ENCODE assay signal across 11 cellular contexts in genomic region chr15:53978248-53978906, GRCh38. TPM values are rescaled to one million over a fixed set of nuclear protein-coding genes. Genes with fewer than 3 reads are reported as not detected.
DNase-seq lines count a peak whose midpoint lies in the region; ATAC-seq, FAIRE-seq and TF ChIP-seq lines count a peak whose summit lies in the region.
"Had no signal": no experiment of that assay in that cellular context is flagged by ENCODE, and none has a peak within 500 bp of the region (broad histone marks: within the 10 kb centered on the region; RNA-seq: fewer than 3 reads in every experiment).

Gene UNC13C (plus strand): TSS chr15:53978441. CDS start chr15:54012904, 34,463 bp downstream.

- no peaks in the 10 kb centered on the region for H3K4me1 Mint-ChIP-seq in activated CD8-positive, alpha-beta T cell treated with anti-CD3 and anti-CD28 coated beads for 36 hours (ENCODE audit: low read depth)
- no peaks in the 10 kb centered on the region for H3K4me1 Mint-ChIP-seq in activated CD8-positive, alpha-beta T cell treated with anti-CD3 and anti-CD28 coated beads, Interleukin-2, amount 10 ng/mL, durations not matched to agents 7 days and 5 days (ENCODE audit: low read depth)
- no peaks in the 10 kb centered on the region for H3K4me1 Mint-ChIP-seq in activated CD4-positive, alpha-beta memory T cell treated with anti-CD3 and anti-CD28 coated beads, Interleukin-2, amount 10 ng/mL, durations not matched to agents 7 days and 5 days

- H3K36me3 Mint-ChIP-seq in activated CD8-positive, alpha-beta T cell treated with anti-CD3 and anti-CD28 coated beads for 36 hours (ENCODE audit: low read depth): no peaks in the 10 kb centered on the region
- H3K36me3 Mint-ChIP-seq in activated CD8-positive, alpha-beta T cell treated with anti-CD3 and anti-CD28 coated beads, Interleukin-2, amount 10 ng/mL, durations not matched to agents 7 days and 5 days (ENCODE audit: low read depth): no peaks in the 10 kb centered on the region
- no peaks in the 10 kb centered on the region for H3K36me3 Mint-ChIP-seq in activated CD4-positive, alpha-beta memory T cell treated with anti-CD3 and anti-CD28 coated beads, Interleukin-2, amount 10 ng/mL, durations not matched to agents 7 days and 5 days (ENCODE audit: low read depth)
- H3K36me3 Mint-ChIP-seq: activated naive CD4-positive, alpha-beta T cell treated with anti-CD3 and anti-CD28 coated beads, Interleukin-2, amount 50 U/mL, for 24 hours had no signal

- no peaks in the 10 kb centered on the region for H3K9me3 ChIP-seq in mammary epithelial cell (replicated peaks; ENCODE audit: insufficient read depth, low read length)
- no peaks in the 10 kb centered on the region for H3K9me3 ChIP-seq in HepG2 (ENCODE audit: low read length)
- H3K9me3 ChIP-seq in transverse colon: no peaks in the 10 kb centered on the region

- dilution Hi-C loops in mammary epithelial cell (cut with HindIII; ENCODE audit: low sequenced_read_pairs): no loop called here

- H3K4me3 ChIP-seq in mammary epithelial cell (replicated peaks in 1 of 3; ENCODE audit: insufficient read depth in 1 of 3, low read depth in 2 of 3, low read length in 3 of 3) (peak within 1 kb of the TSS; percentile 8 to 29 (median 27)), HepG2 (replicated peaks in 1 of 3; ENCODE audit: insufficient read depth in 1 of 3, low read depth in 2 of 3, low read length in 3 of 3) (peak within 1 kb of the TSS; percentile 11 to 57 (median 33); a peak in 4 of 6 replicates), transverse colon (peak within 1 kb of the TSS in 3 of 4 donors; percentile 11 to 42 (median 11))

- H3K27ac Mint-ChIP-seq in activated CD8-positive, alpha-beta T cell treated with anti-CD3 and anti-CD28 coated beads for 36 hours: no peak within 1 kb of the TSS
- H3K27ac Mint-ChIP-seq in activated CD8-positive, alpha-beta T cell treated with anti-CD3 and anti-CD28 coated beads, Interleukin-2, amount 10 ng/mL, durations not matched to agents 7 days and 5 days: no peak within 1 kb of the TSS
- no peak within 1 kb of the TSS for H3K27ac Mint-ChIP-seq in activated CD4-positive, alpha-beta memory T cell treated with anti-CD3 and anti-CD28 coated beads, Interleukin-2, amount 10 ng/mL, durations not matched to agents 7 days and 5 days
- H3K27ac Mint-ChIP-seq: activated naive CD4-positive, alpha-beta T cell treated with anti-CD3 and anti-CD28 coated beads, Interleukin-2, amount 50 U/mL, for 24 hours had no signal

- H3K9ac ChIP-seq in mammary epithelial cell (ENCODE audit: insufficient read depth, low read length) (no peak within 1 kb of the TSS), HepG2 (ENCODE audit: insufficient read depth, low read depth, low read length) (no peak within 1 kb of the TSS)

- in situ Hi-C loops in mammary epithelial cell (cut with MboI; ENCODE audit: low sequenced_read_pairs in 2 of 2) (no loop called here), HepG2 (cut with HindIII; ENCODE audit: extremely low pct_ligation_motif_present, low pct_unique_long_range_greater_than_20kb) (no loop called here), transverse colon (cut with MboI; ENCODE audit: low pct_ligation_motif_present in 1 of 4, low pct_unique_long_range_greater_than_20kb in 1 of 4, low sequenced_read_pairs in 3 of 4) (no loop called here)

- FAIRE-seq in HepG2 (lab: Jason Lieb, UNC): no peak

- peak; percentile 1 for DNase-seq in activated CD8-positive, alpha-beta T cell treated with anti-CD3 and anti-CD28 coated beads for 36 hours
- no peak for DNase-seq in activated CD8-positive, alpha-beta T cell treated with anti-CD3 and anti-CD28 coated beads, Interleukin-2, amount 10 ng/mL, durations not matched to agents 7 days and 5 days
- DNase-seq in mammary epithelial cell (peak; percentile 13), HepG2 (ENCODE audit: low spot score) (peak; percentile 1), transverse colon (peak; percentile 7), activated gamma-delta T cell (lab: John Stamatoyannopoulos, UW) (no peak)
- DNase-seq in activated CD4-positive, alpha-beta memory T cell treated with anti-CD3 and anti-CD28 coated beads, Interleukin-2, amount 10 ng/mL, durations not matched to agents 7 days and 5 days: no peak
- DNase-seq: stimulated activated CD4-positive, alpha-beta T cell treated with anti-CD3 and anti-CD28 coated beads, Interleukin-4, amount 100 ng/mL, for 1 hour had no signal

- no peaks in the 10 kb centered on the region for H4K20me1 ChIP-seq in mammary epithelial cell (ENCODE audit: insufficient read depth, low read length)
- H4K20me1 ChIP-seq in HepG2 (ENCODE audit: insufficient read depth, low read length): no peaks in the 10 kb centered on the region

- H3K4me2 ChIP-seq in mammary epithelial cell (ENCODE audit: insufficient read depth, low read depth, low read length) (peak within 1 kb of the TSS; percentile 73), HepG2 (ENCODE audit: low read depth, low read length) (peak within 1 kb of the TSS; percentile 77)

- TF ChIP-seq EP300 in HepG2 (IDR thresholded peaks at IDR 0.05; ENCODE audit: low read depth in 2 of 2, low read length in 2 of 2) (no peak), HepG2 (CRISPR knock-in tag; IDR thresholded peaks at IDR 0.05; ENCODE audit: borderline replicate concordance) (no peak), transverse colon (IDR thresholded peaks at IDR 0.05; ENCODE audit: low read depth) (no peak)

- intact Hi-C loops in activated CD8-positive, alpha-beta T cell treated with anti-CD3 and anti-CD28 coated beads for 36 hours (cut with micrococcal nuclease): no loop called here
- intact Hi-C loops in mammary epithelial cell (cut with micrococcal nuclease) (loop anchor here (1.0 to 10.0 kb wide), 5 partner anchors 186 to 1314 kb away; no protein-coding TSS in a partner anchor), HepG2 (cut with micrococcal nuclease; ENCODE audit: unreplicated experiment) (no loop called here), transverse colon (cut with DNase I; ENCODE audit: low total_unique reads) (no loop called here)

- TF ChIP-seq RAD21 in HepG2 (CRISPR knock-in tag; IDR thresholded peaks at IDR 0.05): no peak

- H3K4me1 ChIP-seq in mammary epithelial cell (ENCODE audit: insufficient read depth, low read length) (peaks cover 8% of the 10 kb centered on the region), HepG2 (ENCODE audit: insufficient read depth, low read length) (0 out of 2 replicates have a peak, but pooled peaks cover 12% of the 10 kb centered on the region), transverse colon (peaks cover 0 to 9% (median 3%) of the 10 kb centered on the region in 4 donors)

- no peak for TF ChIP-seq CTCF in activated CD8-positive, alpha-beta T cell treated with anti-CD3 and anti-CD28 coated beads for 36 hours (IDR thresholded peaks at IDR 0.05)
- no peak for TF ChIP-seq CTCF in mammary epithelial cell (conservative IDR thresholded peaks at IDR 0.05 in 1 of 2, IDR thresholded peaks at IDR 0.05 in 1 of 2; ENCODE audit: extremely low read depth in 1 of 2, insufficient read depth in 1 of 2, low read depth in 1 of 2, low read length in 2 of 2)
- TF ChIP-seq CTCF in HepG2 (CRISPR knock-in tag; IDR thresholded peaks at IDR 0.05): peak; percentile 23; the same call in 1 of the 2 replicates
- TF ChIP-seq CTCF in transverse colon (IDR thresholded peaks at IDR 0.05): no peak

- no TSS peak for BruUV-seq in mammary epithelial cell (replicated peaks; lab: Mats Ljungman, UMichigan)
- no TSS peak for BruUV-seq in HepG2 (replicated peaks; lab: Mats Ljungman, UMichigan)

- H3K79me2 ChIP-seq in mammary epithelial cell (ENCODE audit: insufficient read depth, low read length) (no peaks in the 10 kb centered on the region), HepG2 (ENCODE audit: insufficient read depth, low read length) (no peaks in the 10 kb centered on the region)

- peaks cover 22% of the 10 kb centered on the region for H3K27me3 Mint-ChIP-seq in activated CD8-positive, alpha-beta T cell treated with anti-CD3 and anti-CD28 coated beads for 36 hours
- H3K27me3 Mint-ChIP-seq in activated CD8-positive, alpha-beta T cell treated with anti-CD3 and anti-CD28 coated beads, Interleukin-2, amount 10 ng/mL, durations not matched to agents 7 days and 5 days (ENCODE audit: low read depth): peaks cover 18% of the 10 kb centered on the region
- H3K27me3 Mint-ChIP-seq in activated CD4-positive, alpha-beta memory T cell treated with anti-CD3 and anti-CD28 coated beads, Interleukin-2, amount 10 ng/mL, durations not matched to agents 7 days and 5 days: peaks cover 22% of the 10 kb centered on the region

- CTCF ChIA-PET in activated CD8-positive, alpha-beta T cell treated with anti-CD3 and anti-CD28 coated beads for 36 hours (lab: Charles Lee): no interaction called here
- CTCF ChIA-PET in activated CD8-positive, alpha-beta T cell treated with anti-CD3 and anti-CD28 coated beads, Interleukin-2, amount 10 ng/mL, durations not matched to agents 7 days and 5 days (lab: Charles Lee): no interaction called here
- CTCF ChIA-PET in mammary epithelial cell (lab: Charles Lee; ENCODE audit: low non-redundant PET): no interaction called here
- CTCF ChIA-PET in HepG2 (lab: Yijun Ruan, JAX; ENCODE audit: low intra/inter-chr PET ratio, low total read pairs): no interaction called here
- CTCF ChIA-PET in activated CD4-positive, alpha-beta memory T cell treated with anti-CD3 and anti-CD28 coated beads, Interleukin-2, amount 10 ng/mL, durations not matched to agents 7 days and 5 days (lab: Charles Lee): no interaction called here

- H3K27ac ChIP-seq in mammary epithelial cell (ENCODE audit: insufficient read depth, low read depth, low read length) (no peak within 1 kb of the TSS), HepG2 (ENCODE audit: extremely low read length, insufficient read depth, low read length) (no peak within 1 kb of the TSS), transverse colon (no peak within 1 kb of the TSS)

- POLR2A ChIA-PET in activated CD8-positive, alpha-beta T cell treated with anti-CD3 and anti-CD28 coated beads for 36 hours (lab: Charles Lee): no interaction called here
- POLR2A ChIA-PET in activated CD8-positive, alpha-beta T cell treated with anti-CD3 and anti-CD28 coated beads, Interleukin-2, amount 10 ng/mL, durations not matched to agents 7 days and 5 days (lab: Charles Lee): no interaction called here
- POLR2A ChIA-PET in HepG2 (lab: Yijun Ruan, JAX): no interaction called here
- POLR2A ChIA-PET in activated CD4-positive, alpha-beta memory T cell treated with anti-CD3 and anti-CD28 coated beads, Interleukin-2, amount 10 ng/mL, durations not matched to agents 7 days and 5 days (lab: Charles Lee): no interaction called here

- H3K36me3 ChIP-seq in mammary epithelial cell (ENCODE audit: insufficient read depth, low read length) (no peaks in the 10 kb centered on the region), HepG2 (replicated peaks in 1 of 2; ENCODE audit: control insufficient read depth in 1 of 2, insufficient read depth in 2 of 2, low read length in 2 of 2) (no peaks in the 10 kb centered on the region), transverse colon (no peaks in the 10 kb centered on the region)

- H3K27me3 ChIP-seq in mammary epithelial cell (ENCODE audit: insufficient read depth, low read length): peaks cover 8% of the 10 kb centered on the region
- H3K27me3 ChIP-seq in HepG2 (ENCODE audit: control insufficient read depth in 1 of 2, insufficient read depth in 2 of 2, low read length in 2 of 2): peaks cover 0 to 31% of the 10 kb centered on the region in 2 experiments; a peak in 2 of 5 replicates
- peaks cover 49% of the 10 kb centered on the region for H3K27me3 ChIP-seq in transverse colon

- TF ChIP-seq POLR2A in HepG2 (IDR thresholded peaks at IDR 0.05; ENCODE audit: insufficient read depth in 1 of 2, low read depth in 2 of 2, low read length in 2 of 2) (no peak), transverse colon (IDR thresholded peaks at IDR 0.05) (no peak)

- ATAC-seq in activated CD8-positive, alpha-beta T cell treated with anti-CD3 and anti-CD28 coated beads for 36 hours: no peak
- ATAC-seq in activated CD8-positive, alpha-beta T cell treated with anti-CD3 and anti-CD28 coated beads, Interleukin-2, amount 10 ng/mL, durations not matched to agents 7 days and 5 days: no peak
- ATAC-seq in HepG2: peak; percentile 97
- no peak for ATAC-seq in GM18868 (IDR thresholded peaks at IDR 0.05; ENCODE audit: unreplicated experiment)

- no peaks in the 10 kb centered on the region for H3K9me3 Mint-ChIP-seq in activated CD8-positive, alpha-beta T cell treated with anti-CD3 and anti-CD28 coated beads for 36 hours
- H3K9me3 Mint-ChIP-seq in activated CD8-positive, alpha-beta T cell treated with anti-CD3 and anti-CD28 coated beads, Interleukin-2, amount 10 ng/mL, durations not matched to agents 7 days and 5 days (ENCODE audit: insufficient read depth): no peaks in the 10 kb centered on the region
- no peaks in the 10 kb centered on the region for H3K9me3 Mint-ChIP-seq in activated CD4-positive, alpha-beta memory T cell treated with anti-CD3 and anti-CD28 coated beads, Interleukin-2, amount 10 ng/mL, durations not matched to agents 7 days and 5 days
- H3K9me3 Mint-ChIP-seq: activated naive CD4-positive, alpha-beta T cell treated with anti-CD3 and anti-CD28 coated beads, Interleukin-2, amount 50 U/mL, for 24 hours had no signal

- no peak within 1 kb of the TSS for H3K4me3 Mint-ChIP-seq in activated CD8-positive, alpha-beta T cell treated with anti-CD3 and anti-CD28 coated beads for 36 hours
- no peak within 1 kb of the TSS for H3K4me3 Mint-ChIP-seq in activated CD8-positive, alpha-beta T cell treated with anti-CD3 and anti-CD28 coated beads, Interleukin-2, amount 10 ng/mL, durations not matched to agents 7 days and 5 days
- H3K4me3 Mint-ChIP-seq in activated CD4-positive, alpha-beta memory T cell treated with anti-CD3 and anti-CD28 coated beads, Interleukin-2, amount 10 ng/mL, durations not matched to agents 7 days and 5 days: no peak within 1 kb of the TSS
- H3K4me3 Mint-ChIP-seq: activated naive CD4-positive, alpha-beta T cell treated with anti-CD3 and anti-CD28 coated beads, Interleukin-2, amount 50 U/mL, for 24 hours had no signal

- 2% methylated on average over 10 of the region's 30 CpGs for WGBS in mammary epithelial cell (ENCODE audit: low coverage, missing lambda C conversion rate)
- WGBS in HepG2 (ENCODE audit: low lambda C conversion rate): 11% methylated on average over 28 of the region's 30 CpGs
- 4 to 5% methylated on average over 7 to 30 of the region's 30 CpGs for WGBS in transverse colon (ENCODE audit: low coverage in 1 of 2), 2 donors

- H2AFZ ChIP-seq in mammary epithelial cell (ENCODE audit: low read depth, low read length) (peak within 1 kb of the TSS; percentile 85), HepG2 (ENCODE audit: low read length) (peak within 1 kb of the TSS; percentile 16)

RNA-seq across cellular contexts. Expression of gene UNC13C, which starts in this region (rescaled TPM):
- total RNA-seq in activated CD8-positive, alpha-beta T cell treated with anti-CD3 and anti-CD28 coated beads for 36 hours: not detected
- total RNA-seq in activated CD8-positive, alpha-beta T cell treated with anti-CD3 and anti-CD28 coated beads, Interleukin-2, amount 10 ng/mL, durations not matched to agents 7 days and 5 days: not detected
- under 1 TPM; 0.33 to 0.82 TPM for total RNA-seq in mammary epithelial cell
- 0.03 TPM for polyA plus RNA-seq in mammary epithelial cell
- not detected for polyA minus RNA-seq in mammary epithelial cell
- total RNA-seq in HepG2 (2016; rRNA removed; fragmentation: Illumina TruSeq; extraction: Trizol): 0.03 and 0.04 TPM in 2 replicates
- total RNA-seq in HepG2 (2016; cell fraction: cytosol; rRNA removed; fragmentation: Illumina TruSeq; extraction: Trizol; ENCODE audit: low read depth): under 0.01 and 0.18 TPM in 2 replicates
- 0.04 and 0.06 TPM in 2 replicates for total RNA-seq in HepG2 (2016; cell fraction: insoluble cytoplasmic fraction; rRNA removed; fragmentation: Illumina TruSeq; extraction: Trizol)
- 0.10 and 0.12 TPM in 2 replicates for total RNA-seq in HepG2 (2016; cell fraction: membrane; rRNA removed; fragmentation: Illumina TruSeq; extraction: Trizol)
- 0.16 and 0.19 TPM in 2 replicates for total RNA-seq in HepG2 (2016; cell fraction: nucleus; rRNA removed; fragmentation: Illumina TruSeq; extraction: Trizol)
- not detected in 2 replicates for polyA plus RNA-seq in HepG2 (2011; rRNA removed)
- polyA plus RNA-seq in HepG2 (2011; cell fraction: cytosol; rRNA removed): under 0.01 TPM in 1 of 2 replicates, not detected in the other
- 0.02 and 0.09 TPM in 2 replicates for polyA plus RNA-seq in HepG2 (2011; cell fraction: nucleus; rRNA removed)
- 0.12 and 0.23 TPM in 2 replicates for polyA plus RNA-seq in HepG2 (2012)
- not detected in 2 replicates for polyA plus RNA-seq in HepG2 (2016; cell fraction: cytosol; fragmentation: Illumina TruSeq; extraction: Trizol; ENCODE audit: low read depth)
- polyA plus RNA-seq in HepG2 (2016; cell fraction: insoluble cytoplasmic fraction; fragmentation: Illumina TruSeq; extraction: Trizol; ENCODE audit: low read depth): 0.36 TPM in 1 of 2 replicates, not detected in the other
- not detected in 2 replicates for polyA plus RNA-seq in HepG2 (2016; cell fraction: membrane; fragmentation: Illumina TruSeq; extraction: Trizol; ENCODE audit: low read depth)
- not detected in 2 replicates for polyA plus RNA-seq in HepG2 (2016; cell fraction: nucleus; fragmentation: Illumina TruSeq; extraction: Trizol; ENCODE audit: insufficient read depth, low read depth)
- polyA minus RNA-seq in HepG2 (2011; rRNA and poly(A)+ RNA removed; ENCODE audit: low replicate concordance): 0.10 TPM in 1 of 2 replicates, not detected in the other
- 0.09 and 0.10 TPM in 2 replicates for polyA minus RNA-seq in HepG2 (2011; cell fraction: cytosol; rRNA and poly(A)+ RNA removed)
- polyA minus RNA-seq in HepG2 (2011; cell fraction: nucleus; rRNA and poly(A)+ RNA removed): 0.64 and 0.87 TPM in 2 replicates
- under 1 TPM in 3 of 4 donors, not detected in 1; 0.32 to 0.41 (median 0.40) TPM for total RNA-seq in transverse colon
- not detected for total RNA-seq in activated CD4-positive, alpha-beta memory T cell treated with anti-CD3 and anti-CD28 coated beads, Interleukin-2, amount 10 ng/mL, durations not matched to agents 7 days and 5 days
- polyA plus RNA-seq: BJ had no signal

Comparison
In these comparisons a context has a peak if more than half of its experiments do, and no peak if none do; other contexts are left out.
1. Peak in DNase-seq in activated CD8-positive, alpha-beta T cell treated with anti-CD3 and anti-CD28 coated beads for 36 hours; RNA of the gene not detected or under 1 TPM.
2. Peak in DNase-seq, H3K4me3 ChIP-seq and H3K4me2 ChIP-seq in mammary epithelial cell; RNA of the gene not detected or under 1 TPM.
3. Peak in DNase-seq, ATAC-seq, H3K4me3 ChIP-seq and H3K4me2 ChIP-seq in HepG2; RNA of the gene not detected or under 1 TPM.
4. Peak in DNase-seq and H3K4me3 ChIP-seq in transverse colon; RNA of the gene not detected or under 1 TPM.